ENCODE assay signal across 8 cellular contexts in genomic region chrX:132219343-132219768, GRCh38. TPM values are rescaled to one million over a fixed set of nuclear protein-coding genes. Genes with fewer than 3 reads are reported as not detected.
DNase-seq lines count a peak whose midpoint lies in the region; ATAC-seq, FAIRE-seq and TF ChIP-seq lines count a peak whose summit lies in the region.

TSS of gene RAP2C (minus strand) at chrX:132219447. CDS start at chrX:132217268, 2,179 bp downstream.

- H3K4me1 Mint-ChIP-seq in activated CD4-positive, alpha-beta T cell treated with anti-CD3 and anti-CD28 coated beads, Interleukin-2, amount 10 ng/mL, durations not matched to agents 7 days and 5 days = peaks cover 21% of the 10 kb centered on the region

- CTCF ChIA-PET in BJ (lab: Yijun Ruan, JAX) = interaction anchor here (1.1 to 4.3 kb wide), 11 partner anchors 9 to 412 kb away, joined by 3 to 34 read pairs (median 5); no protein-coding TSS in a partner anchor
- CTCF ChIA-PET in activated CD4-positive, alpha-beta T cell treated with anti-CD3 and anti-CD28 coated beads, Interleukin-2, amount 10 ng/mL, durations not matched to agents 7 days and 5 days (lab: Charles Lee) = interaction anchor here (0.6 to 3.0 kb wide), 8 partner anchors 11 to 391 kb away, joined by 3 to 12 read pairs (median 3); partner anchors contain the start of gene STK26
- CTCF ChIA-PET in HepG2 (lab: Yijun Ruan, JAX; ENCODE audit: low intra/inter-chr PET ratio, low total read pairs) = interaction anchor here (1.8 kb wide), 1 partner anchor 127 kb away, joined by 6 read pairs; no protein-coding TSS in a partner anchor

- peak within 1 kb of the TSS; percentile 70 for H3K9ac ChIP-seq in HepG2 (ENCODE audit: insufficient read depth, low read depth, low read length)

- H3K27ac Mint-ChIP-seq in activated CD4-positive, alpha-beta T cell treated with anti-CD3 and anti-CD28 coated beads, Interleukin-2, amount 10 ng/mL, durations not matched to agents 7 days and 5 days = peak within 1 kb of the TSS; percentile 92

- no peak for DNase-seq in BJ (ENCODE audit: low read depth)
- peak; percentile 38 for DNase-seq in GM19240 (ENCODE audit: insufficient read length, low spot score)
- peak; percentile 18 for DNase-seq in NCI-H524 treated with DMSO at 0.1 percent for 48 hours (lab: John Stamatoyannopoulos, UW)
- peak; percentile 66 for DNase-seq in activated CD4-positive, alpha-beta T cell treated with anti-CD3 and anti-CD28 coated beads, Interleukin-2, amount 10 ng/mL, durations not matched to agents 7 days and 5 days
- peak; percentile 28 to 69 (median 58) for DNase-seq in dorsolateral prefrontal cortex
- peak; percentile 77 for DNase-seq in HepG2 (ENCODE audit: low spot score)
- peak; percentile 29 to 53 for DNase-seq in stimulated activated CD4-positive, alpha-beta T cell treated with anti-CD3 and anti-CD28 coated beads, Interleukin-4, amount 100 ng/mL, for 4 hours

- peak within 1 kb of the TSS in 51 of 59 donors; percentile 7 to 90 (median 74) for H3K27ac ChIP-seq in dorsolateral prefrontal cortex
- peak within 1 kb of the TSS; percentile 69 for H3K27ac ChIP-seq in HepG2 (ENCODE audit: extremely low read length, insufficient read depth, low read length)

- POLR2A ChIA-PET in BJ (lab: Charles Lee) (no interaction called here), HepG2 (lab: Yijun Ruan, JAX) (interaction anchor here (1.0 to 1.2 kb wide), 3 partner anchors 127 to 389 kb away, joined by 3 to 5 read pairs (median 4); no protein-coding TSS in a partner anchor)
- POLR2A ChIA-PET in activated CD4-positive, alpha-beta T cell treated with anti-CD3 and anti-CD28 coated beads, Interleukin-2, amount 10 ng/mL, durations not matched to agents 7 days and 5 days (lab: Charles Lee) = interaction anchor here (0.6 kb wide), 1 partner anchor 197 kb away, joined by 3 read pairs; no protein-coding TSS in a partner anchor

- no peaks in the 10 kb centered on the region for H3K9me3 ChIP-seq in HepG2 (ENCODE audit: low read length)

- no peaks in the 10 kb centered on the region for H3K27me3 ChIP-seq in BJ (ENCODE audit: control insufficient read depth, insufficient read depth, low read length)
- H3K27me3 ChIP-seq in dorsolateral prefrontal cortex = peaks cover 0 to 45% (median 13%) of the 10 kb centered on the region in 45 donors
- H3K27me3 ChIP-seq in HepG2 (ENCODE audit: control insufficient read depth in 1 of 2, insufficient read depth in 2 of 2, low read length in 2 of 2) = no peaks in the 10 kb centered on the region; a peak in 1 of 5 replicates

- WGBS in HepG2 (ENCODE audit: low lambda C conversion rate) = 0% methylated on average over 1 of the region's 6 CpGs

- peak in 1 of 2 experiments; percentile 49; a peak in 1 of 4 replicates for TF ChIP-seq POLR2A in HepG2 (IDR thresholded peaks at IDR 0.05; ENCODE audit: insufficient read depth in 1 of 2, low read depth in 2 of 2, low read length in 2 of 2)

- H3K79me2 ChIP-seq in HepG2 (ENCODE audit: insufficient read depth, low read length) = peaks cover 17% of the 10 kb centered on the region

- H3K36me3 ChIP-seq in BJ (ENCODE audit: control insufficient read depth, insufficient read depth, low read length) (no peaks in the 10 kb centered on the region), HepG2 (replicated peaks in 1 of 2; ENCODE audit: control insufficient read depth in 1 of 2, insufficient read depth in 2 of 2, low read length in 2 of 2) (no peaks in the 10 kb centered on the region)

- H3K4me2 ChIP-seq in HepG2 (ENCODE audit: low read depth, low read length) = peak within 1 kb of the TSS; percentile 75

- peaks cover 15% of the 10 kb centered on the region; the same call in 1 of the 2 replicates for H3K4me1 ChIP-seq in HepG2 (ENCODE audit: insufficient read depth, low read length)

- ATAC-seq in HG03432 (IDR thresholded peaks at IDR 0.05; ENCODE audit: unreplicated experiment) (peak; percentile 64), HepG2 (peak; percentile 75)

- intact Hi-C loops in dorsolateral prefrontal cortex (cut with DNase I) (loop anchor here (5.0 to 10.0 kb wide), 5 partner anchors 127 to 377 kb away; partner anchors contain the start of genes MBNL3 (in 1 of the 2) and STK26 (in 1 of the 2)), HepG2 (cut with micrococcal nuclease; ENCODE audit: unreplicated experiment) (loop anchor here (1.0 to 10.0 kb wide), 5 partner anchors 127 to 378 kb away; partner anchors contain the start of genes MBNL3 and STK26)

- FAIRE-seq in HepG2 (lab: Jason Lieb, UNC) = peak; percentile 87

- no peaks in the 10 kb centered on the region for H4K20me1 ChIP-seq in HepG2 (ENCODE audit: insufficient read depth, low read length)

- H3K9me3 Mint-ChIP-seq in activated CD4-positive, alpha-beta T cell treated with anti-CD3 and anti-CD28 coated beads, Interleukin-2, amount 10 ng/mL, durations not matched to agents 7 days and 5 days = no peaks in the 10 kb centered on the region

- H3K4me3 ChIP-seq in BJ (ENCODE audit: low read depth, low read length) (peak within 1 kb of the TSS; percentile 73), dorsolateral prefrontal cortex (peak within 1 kb of the TSS; percentile 29 to 81 (median 67)), HepG2 (replicated peaks in 1 of 3; ENCODE audit: insufficient read depth in 1 of 3, low read depth in 2 of 3, low read length in 3 of 3) (peak within 1 kb of the TSS; percentile 76 to 81 (median 77))

- BruUV-seq in HepG2 (replicated peaks; lab: Mats Ljungman, UMichigan) = no TSS peak

- peaks cover 3% of the 10 kb centered on the region for H3K36me3 Mint-ChIP-seq in activated CD4-positive, alpha-beta T cell treated with anti-CD3 and anti-CD28 coated beads, Interleukin-2, amount 10 ng/mL, durations not matched to agents 7 days and 5 days (ENCODE audit: low read depth)

- in situ Hi-C loops in HepG2 (cut with HindIII; ENCODE audit: extremely low pct_ligation_motif_present, low pct_unique_long_range_greater_than_20kb) = loop anchor here (5.0 to 10.0 kb wide), 2 partner anchors 142 to 385 kb away; no protein-coding TSS in a partner anchor

- TF ChIP-seq CTCF in BJ (IDR thresholded peaks at IDR 0.05; ENCODE audit: insufficient read depth, low read depth, low read length) = peak; percentile 65
- TF ChIP-seq CTCF in dorsolateral prefrontal cortex (IDR thresholded peaks at IDR 0.05 in 54 of 56, conservative IDR thresholded peaks at IDR 0.05 in 2 of 56; ENCODE audit: low read depth in 1 of 56, partially characterized antibody in 56 of 56) = peak in 54 of 56 donors; percentile 17 to 73 (median 56)
- TF ChIP-seq CTCF in HepG2 (CRISPR knock-in tag; IDR thresholded peaks at IDR 0.05) = peak; percentile 85

- TF ChIP-seq RAD21 in HepG2 (CRISPR knock-in tag; IDR thresholded peaks at IDR 0.05) = no peak; the same call in 1 of the 2 replicates

- TF ChIP-seq EP300 in HepG2 (IDR thresholded peaks at IDR 0.05; ENCODE audit: low read depth in 2 of 2, low read length in 2 of 2) (no peak), HepG2 (CRISPR knock-in tag; IDR thresholded peaks at IDR 0.05; ENCODE audit: borderline replicate concordance) (no peak)

- H2AFZ ChIP-seq in HepG2 (ENCODE audit: low read length) = no peak within 1 kb of the TSS

- peak within 1 kb of the TSS; percentile 84 for H3K4me3 Mint-ChIP-seq in activated CD4-positive, alpha-beta T cell treated with anti-CD3 and anti-CD28 coated beads, Interleukin-2, amount 10 ng/mL, durations not matched to agents 7 days and 5 days

- H3K27me3 Mint-ChIP-seq in activated CD4-positive, alpha-beta T cell treated with anti-CD3 and anti-CD28 coated beads, Interleukin-2, amount 10 ng/mL, durations not matched to agents 7 days and 5 days = no peaks in the 10 kb centered on the region

TF ChIP-seq in HepG2, 621 proteins besides CTCF, POLR2A, EP300 and RAD21 (continues in another document):
- TF ChIP-seq, protein P1, sequence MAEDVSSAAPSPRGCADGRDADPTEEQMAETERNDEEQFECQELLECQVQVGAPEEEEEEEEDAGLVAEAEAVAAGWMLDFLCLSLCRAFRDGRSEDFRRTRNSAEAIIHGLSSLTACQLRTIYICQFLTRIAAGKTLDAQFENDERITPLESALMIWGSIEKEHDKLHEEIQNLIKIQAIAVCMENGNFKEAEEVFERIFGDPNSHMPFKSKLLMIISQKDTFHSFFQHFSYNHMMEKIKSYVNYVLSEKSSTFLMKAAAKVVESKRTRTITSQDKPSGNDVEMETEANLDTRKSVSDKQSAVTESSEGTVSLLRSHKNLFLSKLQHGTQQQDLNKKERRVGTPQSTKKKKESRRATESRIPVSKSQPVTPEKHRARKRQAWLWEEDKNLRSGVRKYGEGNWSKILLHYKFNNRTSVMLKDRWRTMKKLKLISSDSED (CRISPR knock-in tag; IDR thresholded peaks at IDR 0.05) = no peak

RNA-seq across cellular contexts. Expression of gene RAP2C, which starts in this region (rescaled TPM):
- polyA plus RNA-seq in BJ (2011; rRNA removed) (9.0 and 14.0 TPM in 2 replicates), HepG2 (2011; rRNA removed) (7.3 and 8.0 TPM in 2 replicates)
- polyA minus RNA-seq in BJ (2011; rRNA and poly(A)+ RNA removed) = 13.4 and 15.9 TPM in 2 replicates
- 10 to 100 TPM; 27.0 to 28.1 TPM for total RNA-seq in activated CD4-positive, alpha-beta T cell treated with anti-CD3 and anti-CD28 coated beads, Interleukin-2, amount 10 ng/mL, durations not matched to agents 7 days and 5 days
- total RNA-seq in dorsolateral prefrontal cortex (10 to 100 TPM in 119 of 120 experiments, 1 to 10 TPM in 1; 9.3 to 23.3 (median 14.0) TPM), HepG2 (2016; rRNA removed; fragmentation: Illumina TruSeq; extraction: Trizol) (28.5 and 39.3 TPM in 2 replicates)
- 4.4 and 4.9 TPM in 2 replicates for total RNA-seq in HepG2 (2016; cell fraction: cytosol; rRNA removed; fragmentation: Illumina TruSeq; extraction: Trizol; ENCODE audit: low read depth)
- 28.3 and 39.3 TPM in 2 replicates for total RNA-seq in HepG2 (2016; cell fraction: insoluble cytoplasmic fraction; rRNA removed; fragmentation: Illumina TruSeq; extraction: Trizol)
- 26.3 and 31.2 TPM in 2 replicates for total RNA-seq in HepG2 (2016; cell fraction: membrane; rRNA removed; fragmentation: Illumina TruSeq; extraction: Trizol)
- 11.1 and 12.7 TPM in 2 replicates for total RNA-seq in HepG2 (2016; cell fraction: nucleus; rRNA removed; fragmentation: Illumina TruSeq; extraction: Trizol)
- polyA plus RNA-seq in HepG2 (2011; cell fraction: cytosol; rRNA removed) = 4.0 and 5.2 TPM in 2 replicates
- 5.0 and 31.6 TPM in 2 replicates for polyA plus RNA-seq in HepG2 (2011; cell fraction: nucleus; rRNA removed)
- 14.6 and 15.1 TPM in 2 replicates for polyA plus RNA-seq in HepG2 (2012)
- 5.2 and 6.0 TPM in 2 replicates for polyA plus RNA-seq in HepG2 (2016; cell fraction: cytosol; fragmentation: Illumina TruSeq; extraction: Trizol; ENCODE audit: low read depth)
- 33.5 and 34.7 TPM in 2 replicates for polyA plus RNA-seq in HepG2 (2016; cell fraction: insoluble cytoplasmic fraction; fragmentation: Illumina TruSeq; extraction: Trizol; ENCODE audit: low read depth)
- polyA plus RNA-seq in HepG2 (2016; cell fraction: membrane; fragmentation: Illumina TruSeq; extraction: Trizol; ENCODE audit: low read depth) = 17.5 and 18.0 TPM in 2 replicates
- 30.3 and 31.1 TPM in 2 replicates for polyA plus RNA-seq in HepG2 (2016; cell fraction: nucleus; fragmentation: Illumina TruSeq; extraction: Trizol; ENCODE audit: insufficient read depth, low read depth)
- 13.2 and 22.3 TPM in 2 replicates for polyA minus RNA-seq in HepG2 (2011; rRNA and poly(A)+ RNA removed; ENCODE audit: low replicate concordance)
- 11.1 and 11.9 TPM in 2 replicates for polyA minus RNA-seq in HepG2 (2011; cell fraction: cytosol; rRNA and poly(A)+ RNA removed)
- 8.2 and 10.6 TPM in 2 replicates for polyA minus RNA-seq in HepG2 (2011; cell fraction: nucleus; rRNA and poly(A)+ RNA removed)
